In the genomic region with DNA sequence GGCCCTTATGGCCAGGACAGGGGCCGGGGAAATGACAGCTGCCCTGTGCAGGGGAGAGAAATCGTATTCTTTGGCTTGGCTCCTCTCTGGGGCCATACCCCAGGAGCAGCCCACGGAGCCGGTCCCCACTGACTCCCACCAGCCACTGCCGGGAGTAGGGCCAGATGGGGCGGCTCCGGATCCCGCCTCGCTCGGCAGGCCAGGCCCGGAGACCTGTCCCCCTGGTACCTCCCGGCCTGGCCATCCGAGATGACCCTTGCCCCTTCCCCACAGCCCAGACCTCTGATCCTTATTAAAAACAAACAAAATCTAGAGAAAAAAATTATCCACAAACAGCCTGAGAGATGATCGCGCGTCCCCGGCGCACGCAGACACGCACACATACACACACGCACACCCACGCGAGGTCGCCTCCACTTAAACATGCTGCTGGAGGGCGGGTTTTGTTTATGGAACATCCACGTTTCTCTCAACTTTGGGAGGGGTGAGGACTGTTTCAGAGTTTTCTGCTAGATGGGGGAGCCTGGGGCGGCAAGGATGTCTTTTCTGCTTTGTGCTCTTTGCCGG, we compare ENCODE assay signal across 8 cellular contexts. TPM values are rescaled to one million over a fixed set of nuclear protein-coding genes. Genes with fewer than 3 reads are reported as not detected.
A peak's percentile ranks its signal among the peaks of the same experiment; 100 is the strongest.
DNase-seq lines count a peak whose midpoint lies in the region; ATAC-seq, FAIRE-seq and TF ChIP-seq lines count a peak whose summit lies in the region.

No MANE protein-coding gene starts in this region.

- BruUV-seq in MCF 10A (replicated peaks; lab: Mats Ljungman, UMichigan), result no TSS peak

- peak overlapping the region; percentile 37 for H3K4me3 ChIP-seq in BE2C (ENCODE audit: low read depth, low read length)
- peak overlapping the region; percentile 35 for H3K4me3 ChIP-seq in kidney epithelial cell (ENCODE audit: low read depth, low read length)

- intact Hi-C loops in MCF 10A (cut with micrococcal nuclease), result no loop called here

- no peaks in the 10 kb centered on the region for H3K27me3 ChIP-seq in BE2C
- no peaks in the 10 kb centered on the region for H3K27me3 ChIP-seq in kidney epithelial cell (ENCODE audit: control insufficient read depth, insufficient read depth, low read length)

- H3K4me1 Mint-ChIP-seq in IgD-negative memory B cell (peaks cover 2 to 4% (median 2%) of the 10 kb centered on the region in 3 donors), MCF 10A (ENCODE audit: insufficient read depth, unreplicated experiment) (no peaks in the 10 kb centered on the region)

- POLR2A ChIA-PET in MCF 10A (lab: Yijun Ruan, JAX), result no interaction called here

- no peak for ATAC-seq in GM21529 (IDR thresholded peaks at IDR 0.05; ENCODE audit: unreplicated experiment)

- H3K4me3 Mint-ChIP-seq in IgD-negative memory B cell (peak overlapping the region; percentile 66 to 85 (median 78)), MCF 10A (ENCODE audit: unreplicated experiment) (peak overlapping the region; percentile 50)

- DNase-seq in BE2C, result peak; percentile 46
- DNase-seq in MCF 10A (ENCODE audit: unreplicated experiment), result no peak
- DNase-seq in kidney epithelial cell (ENCODE audit: low read depth), result no peak
- peak in 11 of 49 donors; percentile 20 to 59 (median 34) for DNase-seq in substantia nigra (lab: John Stamatoyannopoulos, UW)
- DNase-seq in urothelium cell line (ENCODE audit: low spot score), result no peak
- no peak for DNase-seq in mucosa of gallbladder (ENCODE audit: low spot score)

- no peak for TF ChIP-seq CTCF in BE2C (IDR thresholded peaks at IDR 0.05; ENCODE audit: low read depth, low read length)
- no peak for TF ChIP-seq CTCF in MCF 10A (IDR thresholded peaks at IDR 0.05; ENCODE audit: unreplicated experiment)
- TF ChIP-seq CTCF in kidney epithelial cell (IDR thresholded peaks at IDR 0.05; ENCODE audit: insufficient read depth, low read length, poor library complexity, severe bottlenecking), result no peak

- CTCF ChIA-PET in MCF 10A (lab: Yijun Ruan, JAX), result no interaction called here

- H3K36me3 ChIP-seq in BE2C (no peaks in the 10 kb centered on the region), kidney epithelial cell (ENCODE audit: control insufficient read depth, insufficient read depth, low read length) (no peaks in the 10 kb centered on the region)

- H3K4me1 ChIP-seq in BE2C, result peaks cover 40% of the 10 kb centered on the region

- H3K9me3 Mint-ChIP-seq in IgD-negative memory B cell (no peaks in the 10 kb centered on the region), MCF 10A (ENCODE audit: unreplicated experiment) (no peaks in the 10 kb centered on the region)

- peak overlapping the region; percentile 35 to 56 (median 53) for H3K27ac Mint-ChIP-seq in IgD-negative memory B cell
- peak overlapping the region; percentile 49 for H3K27ac Mint-ChIP-seq in MCF 10A (ENCODE audit: low read depth, unreplicated experiment)

- H3K27me3 Mint-ChIP-seq in IgD-negative memory B cell (peaks cover 19% of the 10 kb centered on the region), MCF 10A (ENCODE audit: insufficient read depth, unreplicated experiment) (no peaks in the 10 kb centered on the region)

- FAIRE-seq in urothelium cell line (lab: Jason Lieb, UNC), result no peak

- H3K36me3 Mint-ChIP-seq in IgD-negative memory B cell (no peaks in the 10 kb centered on the region), MCF 10A (ENCODE audit: insufficient read depth, unreplicated experiment) (no peaks in the 10 kb centered on the region)

- peak overlapping the region; percentile 93 for H3K27ac ChIP-seq in substantia nigra (ENCODE audit: low read depth, low read length, poor library complexity, severe bottlenecking)

- H3K9me3 ChIP-seq in BE2C, result no peaks in the 10 kb centered on the region; the same call in 1 of the 2 replicates

RNA-seq across cellular contexts. Expression of a gene that starts 59.1 kb away (rescaled TPM):
- not detected for polyA plus RNA-seq in BE2C (2012; ENCODE audit: insufficient read depth, insufficient read length, low read depth)
- not detected for polyA plus RNA-seq in IgD-negative memory B cell
- total RNA-seq in MCF 10A (2022) (not detected in 2 replicates), kidney epithelial cell (not detected in 2 replicates), mucosa of gallbladder (not detected)
